Comparison of ENCODE assay signal across 9 cellular contexts in genomic region chr5:93578813-93579560, GRCh38. TPM values are rescaled to one million over a fixed set of nuclear protein-coding genes. Genes with fewer than 3 reads are reported as not detected.
DNase-seq lines count a peak whose midpoint lies in the region; ATAC-seq and TF ChIP-seq lines count a peak whose summit lies in the region.
"Had no signal": no experiment of that assay in that cellular context is flagged by ENCODE, and none has a peak within 500 bp of the region (broad histone marks: within the 10 kb centered on the region; RNA-seq: fewer than 3 reads in every experiment).

No MANE protein-coding gene starts in this region.

- intact Hi-C loops in heart left ventricle (cut with DNase I): loop anchor here in 1 of 10 donors (10.0 kb wide), 1 partner anchor 674 kb away; no protein-coding TSS in a partner anchor

- no peak overlapping the region for H3K9ac ChIP-seq in rectal smooth muscle tissue (ENCODE audit: low read length)

- peaks cover 6% of the 10 kb centered on the region for H3K4me1 ChIP-seq in SJSA1 (replicated peaks)
- H3K4me1 ChIP-seq in heart left ventricle: peaks cover 5 to 40% (median 24%) of the 10 kb centered on the region in 12 donors
- H3K4me1 ChIP-seq in rectal smooth muscle tissue (ENCODE audit: control insufficient read depth, insufficient read depth, low read length): peaks cover 5% of the 10 kb centered on the region

- DNase-seq in EL (peak; percentile 67), SJSA1 (ENCODE audit: low read depth in 1 of 2, low spot score in 2 of 2) (peak; percentile 58 to 71), heart left ventricle (peak in 1 of 5 donors; percentile 33)

- 10 to 17% (median 10%) methylated on average over 26 to 35 of the region's 35 CpGs for WGBS in heart left ventricle, 4 donors

- H3K4me3 ChIP-seq in SJSA1 (peak overlapping the region; percentile 81), heart left ventricle (peak overlapping the region; percentile 16 to 81 (median 56)), rectal smooth muscle tissue (ENCODE audit: low read length) (peak overlapping the region; percentile 52)

- ATAC-seq in heart left ventricle: peak in 1 of 4 donors; percentile 33
- no peak for ATAC-seq in HG02623 (IDR thresholded peaks at IDR 0.05; ENCODE audit: unreplicated experiment)
- no peak for ATAC-seq in GM21723 (IDR thresholded peaks at IDR 0.05; ENCODE audit: unreplicated experiment)
- ATAC-seq in HG03354 (IDR thresholded peaks at IDR 0.05; ENCODE audit: poor library complexity, severe bottlenecking, unreplicated experiment): no peak
- ATAC-seq in HG03175 (IDR thresholded peaks at IDR 0.05; ENCODE audit: unreplicated experiment): no peak

- H3K27ac ChIP-seq in SJSA1 (peak overlapping the region; percentile 23; the same call in 1 of the 2 replicates), heart left ventricle (peak overlapping the region in 5 of 12 donors; percentile 20 to 81 (median 55)), rectal smooth muscle tissue (ENCODE audit: low read depth, low read length) (peak overlapping the region; percentile 38)

- no peaks in the 10 kb centered on the region for H3K9me3 ChIP-seq in SJSA1 (replicated peaks)
- no peaks in the 10 kb centered on the region for H3K9me3 ChIP-seq in heart left ventricle

- H3K27me3 ChIP-seq in SJSA1 (replicated peaks): no peaks in the 10 kb centered on the region
- peaks cover 37 to 95% (median 84%) of the 10 kb centered on the region in 9 donors for H3K27me3 ChIP-seq in heart left ventricle
- H3K27me3 ChIP-seq in rectal smooth muscle tissue (ENCODE audit: control insufficient read depth, insufficient read depth, low read length): peaks cover 40% of the 10 kb centered on the region

- TF ChIP-seq CTCF in heart left ventricle (IDR thresholded peaks at IDR 0.05): no peak

- H3K36me3 ChIP-seq in SJSA1 (no peaks in the 10 kb centered on the region; the same call in 1 of the 2 replicates), heart left ventricle (no peaks in the 10 kb centered on the region), rectal smooth muscle tissue (ENCODE audit: control insufficient read depth, insufficient read depth, low read length) (no peaks in the 10 kb centered on the region)

- TF ChIP-seq POLR2A in heart left ventricle (IDR thresholded peaks at IDR 0.05): no peak

RNA-seq across cellular contexts. Expression of gene NR2F1-AS1, which starts 2.0 kb away (rescaled TPM):
- total RNA-seq in SJSA1 (2014; rRNA removed; shearing (Covaris generic)): 6.0 and 9.2 TPM in 2 replicates
- 1 to 10 TPM in 2 of 9 donors, under 1 TPM in 4, not detected in 3; 0.17 to 4.5 (median 0.82) TPM for total RNA-seq in heart left ventricle
- under 1 TPM; 0.24 to 0.57 TPM for polyA plus RNA-seq in heart left ventricle

RNA-seq across cellular contexts. Expression of gene NR2F1, which starts 4.0 kb away (rescaled TPM):
- 3.6 and 6.2 TPM in 2 replicates for total RNA-seq in SJSA1 (2014; rRNA removed; shearing (Covaris generic))
- total RNA-seq in heart left ventricle: 10 to 100 TPM in 1 of 9 donors, 1 to 10 TPM in 1, under 1 TPM in 4, not detected in 3; 0.37 to 13.5 (median 0.68) TPM
- polyA plus RNA-seq in heart left ventricle: under 1 TPM; 0.46 to 0.65 TPM
- polyA plus RNA-seq: keratinocyte had no signal
